ENCODE assay signal across 7 cellular contexts in the genomic region with DNA sequence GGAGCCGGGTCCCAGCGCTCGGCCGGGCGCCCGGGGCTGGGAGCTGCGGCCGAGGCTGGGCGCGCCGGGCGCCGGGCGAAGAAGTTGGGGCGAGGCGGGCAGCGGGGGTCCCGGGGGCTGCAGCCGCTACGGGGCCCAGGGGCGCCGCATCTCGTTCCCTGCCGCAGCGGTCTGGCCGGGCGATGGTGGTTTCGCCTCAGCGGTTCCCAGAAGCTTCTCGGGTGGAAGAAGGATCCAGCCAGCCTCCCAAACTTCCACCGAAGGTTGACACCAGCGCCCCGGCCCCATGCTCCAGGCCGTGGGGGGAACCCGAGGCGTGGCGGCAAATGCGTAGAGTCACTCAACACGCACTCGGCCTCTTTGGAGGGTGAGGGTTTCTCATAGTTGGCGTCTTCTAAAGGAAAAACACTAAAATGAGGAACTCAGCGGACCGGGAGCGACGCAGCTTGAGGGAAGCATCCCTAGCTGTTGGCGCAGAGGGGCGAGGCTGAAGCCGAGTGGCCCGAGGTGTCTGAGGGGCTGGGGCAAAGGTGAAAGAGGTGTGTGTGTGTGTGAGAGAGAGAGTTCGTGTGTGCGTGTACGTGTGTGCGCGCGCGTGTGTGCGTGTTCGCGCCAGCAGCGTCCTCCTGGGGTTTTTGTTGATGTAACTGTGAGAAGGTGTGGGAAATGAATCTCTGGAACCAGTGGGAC.
DNase-seq lines count a peak whose midpoint lies in the region; ATAC-seq lines count a peak whose summit lies in the region.

No MANE protein-coding gene starts in this region.

- in situ Hi-C loops in KBM-7 (cut with MboI; ENCODE audit: low pct_unique_long_range_greater_than_20kb, low sequenced_read_pairs), result no loop called here

- ATAC-seq in stimulated activated naive CD8-positive, alpha-beta T cell treated with anti-CD3 and anti-CD28 coated beads, Interleukin-15, Interleukin-2, amounts not matched to agents 100 U/mL and 50 U/mL, for 24 hours, result no peak

- DNase-seq in GM03348 (ENCODE audit: low spot score) (peak; percentile 57), KBM-7 (peak; percentile 69), astrocyte of the hippocampus (ENCODE audit: low read depth, low spot score) (peak; percentile 57), iris pigment epithelial cell (ENCODE audit: low read depth) (peak; percentile 15), NCI-H446 (lab: John Stamatoyannopoulos, UW) (no peak)
- peak; percentile 16 for DNase-seq in stimulated activated naive CD8-positive, alpha-beta T cell treated with anti-CD3 and anti-CD28 coated beads, Interleukin-15, Interleukin-2, amounts not matched to agents 100 U/mL and 50 U/mL, for 24 hours
- no peak for DNase-seq in central memory CD4-positive, alpha-beta T cell

Comparison
In these comparisons a context has a peak if more than half of its experiments do, and no peak if none do; other contexts are left out.
1. DNase-seq: peak in GM03348 (single experiment), KBM-7 (single experiment), astrocyte of the hippocampus (single experiment), iris pigment epithelial cell (single experiment) and stimulated activated naive CD8-positive, alpha-beta T cell treated with anti-CD3 and anti-CD28 coated beads, Interleukin-15, Interleukin-2, amounts not matched to agents 100 U/mL and 50 U/mL, for 24 hours (single experiment); none in central memory CD4-positive, alpha-beta T cell (single experiment) and NCI-H446 (0 of 2).